ENCODE assay signal across 11 cellular contexts in the genomic region with DNA sequence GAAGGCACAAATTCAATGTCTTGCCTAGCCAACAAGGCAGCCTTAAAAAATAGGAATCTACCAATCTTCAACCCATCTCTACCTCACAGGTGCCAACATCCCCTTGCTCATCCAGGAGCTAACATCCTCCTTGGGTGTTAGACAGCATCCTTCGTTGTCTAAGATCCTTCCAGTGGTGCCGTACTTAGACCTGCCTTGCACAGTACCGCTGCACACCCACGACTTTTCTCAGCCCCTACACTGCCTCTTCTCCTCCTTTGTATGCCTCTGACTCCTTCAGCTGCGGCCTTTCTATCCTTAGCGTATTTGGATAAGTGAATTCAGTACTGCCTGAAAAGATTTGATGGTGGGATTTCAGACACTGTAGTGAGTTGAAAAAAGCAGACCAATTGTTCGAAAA. TPM values are rescaled to one million over a fixed set of nuclear protein-coding genes. Genes with fewer than 3 reads are reported as not detected.
"Had no signal": no experiment of that assay in that cellular context is flagged by ENCODE, and none has a peak within 500 bp of the region (broad histone marks: within the 10 kb centered on the region; RNA-seq: fewer than 3 reads in every experiment).

No MANE protein-coding gene starts in this region.

- H3K27me3 Mint-ChIP-seq: IgD-negative memory B cell had no signal

- H3K36me3 Mint-ChIP-seq: IgD-negative memory B cell had no signal

- H3K36me3 ChIP-seq: HAP-1 had no signal

- DNase-seq: GM23248, GOT3, H7, HFFc6, KBM-7 had no signal

- H2AFZ ChIP-seq: GM23248 had no signal

- H3K27ac ChIP-seq: GM23248, HL-60 had no signal

- H3K9ac ChIP-seq: GM23248 had no signal

- H3K9me3 ChIP-seq: HAP-1 had no signal

- H3K9me3 Mint-ChIP-seq: HFFc6, IgD-negative memory B cell had no signal

- ATAC-seq: HCT116 had no signal

- H3K4me3 Mint-ChIP-seq: HFFc6, IgD-negative memory B cell had no signal

- H3K4me3 ChIP-seq: GM23248, HAP-1 had no signal

- H3K27ac Mint-ChIP-seq: HFFc6, IgD-negative memory B cell had no signal

RNA-seq across cellular contexts. Expression of gene PRTFDC1, which starts 15.9 kb away (rescaled TPM):
- total RNA-seq: HT1080 had no signal
- polyA plus RNA-seq: IgD-negative memory B cell had no signal

RNA-seq across cellular contexts. Expression of gene ENKUR, which starts 47.6 kb away (rescaled TPM):
- total RNA-seq: GM23248, H4, H7 had no signal
